In genomic region chr7:75984130-75985008, GRCh38 we compare ENCODE assay signal across 20 cellular contexts. TPM values are rescaled to one million over a fixed set of nuclear protein-coding genes. Genes with fewer than 3 reads are reported as not detected.
A peak's percentile ranks its signal among the peaks of the same experiment; 100 is the strongest.
DNase-seq lines count a peak whose midpoint lies in the region; ATAC-seq, FAIRE-seq and TF ChIP-seq lines count a peak whose summit lies in the region.
"Had no signal": no experiment of that assay in that cellular context is flagged by ENCODE, and none has a peak within 500 bp of the region (broad histone marks: within the 10 kb centered on the region; RNA-seq: fewer than 3 reads in every experiment).

No MANE protein-coding gene starts in this region.

- no peak overlapping the region for H3K4me3 Mint-ChIP-seq in activated naive CD8-positive, alpha-beta T cell treated with anti-CD3 and anti-CD28 coated beads, Interleukin-2, amount 50 U/mL, for 24 hours
- H3K4me3 Mint-ChIP-seq: HFFc6 had no signal

- H3K27me3 Mint-ChIP-seq in activated naive CD8-positive, alpha-beta T cell treated with anti-CD3 and anti-CD28 coated beads, Interleukin-2, amount 50 U/mL, for 24 hours: no peaks in the 10 kb centered on the region
- H3K27me3 Mint-ChIP-seq: IgD-negative memory B cell had no signal

- TF ChIP-seq CTCF in right atrium auricular region (IDR thresholded peaks at IDR 0.05) (no peak), K562 (IDR thresholded peaks at IDR 0.05 in 2 of 3, conservative IDR thresholded peaks at IDR 0.05 in 1 of 3; ENCODE audit: insufficient read depth in 2 of 3, low read depth in 1 of 3, low read length in 3 of 3) (no peak), HepG2 (CRISPR knock-in tag; IDR thresholded peaks at IDR 0.05) (no peak)

- H3K79me2 ChIP-seq in K562 (ENCODE audit: control insufficient read depth, insufficient read depth, low read length): no peaks in the 10 kb centered on the region; the same call in 2 of the 3 replicates
- H3K79me2 ChIP-seq in HepG2 (ENCODE audit: insufficient read depth, low read length): no peaks in the 10 kb centered on the region

- ATAC-seq in Right ventricle myocardium superior (ENCODE audit: poor library complexity): no peak
- no peak for ATAC-seq in K562
- ATAC-seq in HepG2: no peak
- ATAC-seq in HG03469 (IDR thresholded peaks at IDR 0.05; ENCODE audit: unreplicated experiment): no peak
- no peak for ATAC-seq in activated naive CD8-positive, alpha-beta T cell treated with anti-CD3 and anti-CD28 coated beads, Interleukin-2, amount 50 U/mL, for 24 hours
- ATAC-seq: A549 had no signal

- peaks cover 4% of the 10 kb centered on the region for H3K9me1 ChIP-seq in K562 (ENCODE audit: control insufficient read depth, insufficient read depth, low read length)

- no peak overlapping the region for H3K27ac Mint-ChIP-seq in activated naive CD8-positive, alpha-beta T cell treated with anti-CD3 and anti-CD28 coated beads, Interleukin-2, amount 50 U/mL, for 24 hours
- H3K27ac Mint-ChIP-seq: HFFc6, IgD-negative memory B cell had no signal

- BruUV-seq in K562 (replicated peaks; lab: Mats Ljungman, UMichigan) (no TSS peak), HepG2 (replicated peaks; lab: Mats Ljungman, UMichigan) (no TSS peak)

- no peaks in the 10 kb centered on the region for H3K9me3 Mint-ChIP-seq in activated naive CD8-positive, alpha-beta T cell treated with anti-CD3 and anti-CD28 coated beads, Interleukin-2, amount 50 U/mL, for 24 hours
- H3K9me3 Mint-ChIP-seq: HFFc6, IgD-negative memory B cell had no signal

- TF ChIP-seq POLR2A in K562 (conservative IDR thresholded peaks at IDR 0.05) (peak; percentile 16; the same call in 1 of the 2 replicates), HepG2 (IDR thresholded peaks at IDR 0.05; ENCODE audit: insufficient read depth in 1 of 2, low read depth in 2 of 2, low read length in 2 of 2) (peak in 1 of 2 experiments; percentile 41; a peak in 1 of 4 replicates)

- peak; percentile 38 for DNase-seq in Right ventricle myocardium superior
- DNase-seq in right atrium auricular region (ENCODE audit: low spot score): no peak
- DNase-seq in K562 (ENCODE audit: extremely low read depth in 1 of 4, low spot score in 3 of 4): no peak
- DNase-seq in HepG2 (ENCODE audit: low spot score): no peak
- DNase-seq in DMS79 treated with DMSO at 0.1 percent for 48 hours (lab: John Stamatoyannopoulos, UW): no peak
- DNase-seq in activated naive CD8-positive, alpha-beta T cell treated with anti-CD3 and anti-CD28 coated beads, Interleukin-2, amount 50 U/mL, for 24 hours: no peak
- DNase-seq: DMS 273 treated with DMSO at 0.1 percent for 48 hours, GF-D8, GOT3, HFFc6, MV-4-11, NCI-H1417 treated with DMSO at 0.1 percent for 48 hours, NCI-H2029, NCI-H2171 treated with DMSO at 0.1 percent for 48 hours, NCI-H446 treated with DMSO at 0.1 percent for 48 hours, NCI-H748 treated with DMSO at 0.1 percent for 48 hours had no signal

- H3K4me2 ChIP-seq in K562 (ENCODE audit: insufficient read depth, low read length) (no peak overlapping the region), HepG2 (ENCODE audit: low read depth, low read length) (no peak overlapping the region)
- H3K4me2 ChIP-seq: A549; BLaER1 treated with 17β-estradiol and CSF1 and Interleukin-3, amounts not matched to agents 10 nM and 100 nM had no signal

- CTCF ChIA-PET in K562 (lab: Yijun Ruan, JAX; ENCODE audit: low intra/inter-chr PET ratio): interaction anchor here (0.6 kb wide), 1 partner anchor 292 kb away, joined by 3 read pairs; no protein-coding TSS in a partner anchor
- CTCF ChIA-PET in HepG2 (lab: Yijun Ruan, JAX; ENCODE audit: low intra/inter-chr PET ratio, low total read pairs): no interaction called here

- TF ChIP-seq RAD21 in K562 (CRISPR knock-in tag; conservative IDR thresholded peaks at IDR 0.05 in 1 of 2, IDR thresholded peaks at IDR 0.05 in 1 of 2): no peak
- no peak for TF ChIP-seq RAD21 in HepG2 (CRISPR knock-in tag; IDR thresholded peaks at IDR 0.05)

- H3K4me1 Mint-ChIP-seq in activated naive CD8-positive, alpha-beta T cell treated with anti-CD3 and anti-CD28 coated beads, Interleukin-2, amount 50 U/mL, for 24 hours: no peaks in the 10 kb centered on the region

- H2AFZ ChIP-seq in K562 (ENCODE audit: low read depth, low read length) (no peak overlapping the region), HepG2 (ENCODE audit: low read length) (no peak overlapping the region)

- H3K27ac ChIP-seq in right atrium auricular region (no peak overlapping the region), K562 (ENCODE audit: extremely low read depth, low read depth, low read length) (no peak overlapping the region), HepG2 (ENCODE audit: extremely low read length, insufficient read depth, low read length) (no peak overlapping the region)
- H3K27ac ChIP-seq: BLaER1 treated with 17β-estradiol and CSF1 and Interleukin-3, amounts not matched to agents 10 nM and 100 nM had no signal

- TF ChIP-seq EP300 in K562 (IDR thresholded peaks at IDR 0.05; ENCODE audit: low read length) (no peak), HepG2 (IDR thresholded peaks at IDR 0.05; ENCODE audit: low read depth in 2 of 2, low read length in 2 of 2) (no peak), HepG2 (CRISPR knock-in tag; IDR thresholded peaks at IDR 0.05; ENCODE audit: borderline replicate concordance) (no peak)

- H3K4me3 ChIP-seq in right atrium auricular region (no peak overlapping the region), K562 (no peak overlapping the region), HepG2 (replicated peaks in 1 of 3; ENCODE audit: insufficient read depth in 1 of 3, low read depth in 2 of 3, low read length in 3 of 3) (no peak overlapping the region)
- H3K4me3 ChIP-seq: A549; BLaER1 treated with 17β-estradiol and CSF1 and Interleukin-3, amounts not matched to agents 10 nM and 100 nM had no signal

- 92% methylated on average over 27 of the region's 44 CpGs for WGBS in K562 (ENCODE audit: insufficient coverage, low coverage, missing lambda C conversion rate)
- WGBS in HepG2 (ENCODE audit: low lambda C conversion rate): 97% methylated on average over 31 of the region's 44 CpGs

- POLR2A ChIA-PET in K562 (lab: Yijun Ruan, JAX): no interaction called here
- POLR2A ChIA-PET in HepG2 (lab: Yijun Ruan, JAX): interaction anchor here (1.1 to 1.3 kb wide), 2 partner anchors 9 to 10 kb away, joined by 4 to 6 read pairs; partner anchors contain the start of gene TMEM120A

- no peak for FAIRE-seq in K562 (lab: Jason Lieb, UNC)
- FAIRE-seq in HepG2 (lab: Jason Lieb, UNC): no peak
- FAIRE-seq: A549 had no signal

- peaks cover 3% of the 10 kb centered on the region for H3K36me3 Mint-ChIP-seq in activated naive CD8-positive, alpha-beta T cell treated with anti-CD3 and anti-CD28 coated beads, Interleukin-2, amount 50 U/mL, for 24 hours (ENCODE audit: low read depth)

- intact Hi-C loops in Right ventricle myocardium superior (cut with DNase I) (no loop called here), K562 (cut with micrococcal nuclease) (no loop called here), HepG2 (cut with micrococcal nuclease; ENCODE audit: unreplicated experiment) (no loop called here)

- peaks cover 0 to 4% of the 10 kb centered on the region in 2 donors for H3K4me1 ChIP-seq in right atrium auricular region
- H3K4me1 ChIP-seq in K562 (replicated peaks in 1 of 2; ENCODE audit: control insufficient read depth in 2 of 2, insufficient read depth in 2 of 2, low read length in 2 of 2): peaks cover 4 to 67% of the 10 kb centered on the region in 2 experiments; a peak in 4 of 5 replicates
- H3K4me1 ChIP-seq in HepG2 (ENCODE audit: insufficient read depth, low read length): peaks cover 2% of the 10 kb centered on the region

- H3K9ac ChIP-seq in K562 (ENCODE audit: insufficient read depth in 1 of 2, low read depth in 2 of 2, low read length in 2 of 2) (no peak overlapping the region), HepG2 (ENCODE audit: insufficient read depth, low read depth, low read length) (no peak overlapping the region)
- H3K9ac ChIP-seq: BLaER1 treated with 17β-estradiol and CSF1 and Interleukin-3, amounts not matched to agents 10 nM and 100 nM had no signal

- H3K36me3 ChIP-seq in right atrium auricular region: peaks cover 87% of the 10 kb centered on the region
- H3K36me3 ChIP-seq in K562 (ENCODE audit: control insufficient read depth, insufficient read depth, low read length): peaks cover 89% of the 10 kb centered on the region; the same call in 2 of the 3 replicates
- H3K36me3 ChIP-seq in HepG2 (replicated peaks in 1 of 2; ENCODE audit: control insufficient read depth in 1 of 2, insufficient read depth in 2 of 2, low read length in 2 of 2): peaks cover 53 to 85% of the 10 kb centered on the region in 2 experiments

- H4K20me1 ChIP-seq in K562 (replicated peaks; ENCODE audit: control insufficient read depth, insufficient read depth, low read length) (peaks cover 3% of the 10 kb centered on the region; the same call in 1 of the 2 replicates), HepG2 (ENCODE audit: insufficient read depth, low read length) (peaks cover 4% of the 10 kb centered on the region; the same call in 1 of the 2 replicates)

- in situ Hi-C loops in K562 (cut with MboI) (no loop called here), HepG2 (cut with HindIII; ENCODE audit: extremely low pct_ligation_motif_present, low pct_unique_long_range_greater_than_20kb) (no loop called here)

- H3K9me3 ChIP-seq in right atrium auricular region (no peaks in the 10 kb centered on the region), K562 (replicated peaks; ENCODE audit: control insufficient read depth, insufficient read depth, low read depth, low read length) (no peaks in the 10 kb centered on the region), HepG2 (ENCODE audit: low read length) (no peaks in the 10 kb centered on the region)
- H3K9me3 ChIP-seq: A549; BLaER1 treated with 17β-estradiol and CSF1 and Interleukin-3, amounts not matched to agents 10 nM and 100 nM had no signal

- H3K27me3 ChIP-seq in right atrium auricular region: no peaks in the 10 kb centered on the region
- no peaks in the 10 kb centered on the region for H3K27me3 ChIP-seq in K562 (ENCODE audit: control insufficient read depth in 2 of 2, insufficient read depth in 2 of 2, low read length in 2 of 2)
- H3K27me3 ChIP-seq in HepG2 (ENCODE audit: control insufficient read depth in 1 of 2, insufficient read depth in 2 of 2, low read length in 2 of 2): no peaks in the 10 kb centered on the region
- H3K27me3 ChIP-seq: BLaER1 treated with 17β-estradiol and CSF1 and Interleukin-3, amounts not matched to agents 10 nM and 100 nM had no signal

RNA-seq across cellular contexts. Expression of gene TMEM120A, which starts 10.0 kb away (rescaled TPM):
- 90.7 TPM for total RNA-seq in Right ventricle myocardium superior
- total RNA-seq in right atrium auricular region: 10 to 100 TPM; 35.3 to 50.0 TPM
- 42.3 and 121 TPM in 2 replicates for total RNA-seq in K562 (2011; cell fraction: chromatin; rRNA removed; ENCODE audit: low replicate concordance)
- total RNA-seq in K562 (2011; cell fraction: nucleolus; rRNA removed): 148 and 154 TPM in 2 replicates
- total RNA-seq in K562 (2011; cell fraction: nucleoplasm; rRNA removed): 96.3 and 113 TPM in 2 replicates
- 22.4 and 22.9 TPM in 2 replicates for total RNA-seq in K562 (2014; rRNA removed)
- 19.5 and 19.6 TPM in 2 replicates for total RNA-seq in K562 (2014; rRNA removed; fragmentation: Illumina TruSeq; extraction: Trizol)
- 13.6 and 17.4 TPM in 2 replicates for total RNA-seq in K562 (2015; rRNA removed; fragmentation: Illumina TruSeq; extraction: Trizol)
- total RNA-seq in K562 (2021): 33.8 and 36.4 TPM in 2 replicates
- 90.2 and 90.5 TPM in 2 replicates for polyA plus RNA-seq in K562 (2011; rRNA removed)
- polyA plus RNA-seq in K562 (2011; cell fraction: cytosol; rRNA removed): 62.7 and 83.5 TPM in 2 replicates
- polyA plus RNA-seq in K562 (2011; cell fraction: nucleus; rRNA removed): 144 and 164 TPM in 2 replicates
- polyA plus RNA-seq in K562 (2012): 29.1 and 72.7 TPM in 2 replicates
- polyA plus RNA-seq in K562 (2014; fragmentation: Illumina TruSeq; extraction: Trizol): 32.1 and 39.5 TPM in 2 replicates
- polyA plus RNA-seq in K562 (2014; fragmentation: Nextera tagmentation; extraction: Ambion mirVana): 1 to 10 TPM; 2.3 to 8.3 TPM
- 33.5 and 43.5 TPM in 2 replicates for polyA plus RNA-seq in K562 (2014; rRNA removed)
- 60.9 and 82.0 TPM in 2 replicates for polyA minus RNA-seq in K562 (2011; rRNA and poly(A)+ RNA removed)
- 20.2 and 33.1 TPM in 2 replicates for polyA minus RNA-seq in K562 (2011; cell fraction: cytosol; rRNA and poly(A)+ RNA removed)
- 16.0 and 22.0 TPM in 2 replicates for polyA minus RNA-seq in K562 (2011; cell fraction: nucleus; rRNA and poly(A)+ RNA removed)
- 22.9 and 40.3 TPM in 2 replicates for total RNA-seq in HepG2 (2016; rRNA removed; fragmentation: Illumina TruSeq; extraction: Trizol)
- 31.6 and 36.7 TPM in 2 replicates for total RNA-seq in HepG2 (2016; cell fraction: cytosol; rRNA removed; fragmentation: Illumina TruSeq; extraction: Trizol; ENCODE audit: low read depth)
- 26.0 and 40.4 TPM in 2 replicates for total RNA-seq in HepG2 (2016; cell fraction: insoluble cytoplasmic fraction; rRNA removed; fragmentation: Illumina TruSeq; extraction: Trizol)
- 34.6 and 34.8 TPM in 2 replicates for total RNA-seq in HepG2 (2016; cell fraction: membrane; rRNA removed; fragmentation: Illumina TruSeq; extraction: Trizol)
- 31.7 and 39.9 TPM in 2 replicates for total RNA-seq in HepG2 (2016; cell fraction: nucleus; rRNA removed; fragmentation: Illumina TruSeq; extraction: Trizol)
- 102 and 116 TPM in 2 replicates for polyA plus RNA-seq in HepG2 (2011; rRNA removed)
- polyA plus RNA-seq in HepG2 (2011; cell fraction: cytosol; rRNA removed): 81.9 and 91.9 TPM in 2 replicates
- 76.1 and 77.6 TPM in 2 replicates for polyA plus RNA-seq in HepG2 (2011; cell fraction: nucleus; rRNA removed)
- polyA plus RNA-seq in HepG2 (2012): 41.2 and 57.5 TPM in 2 replicates
- 78.5 and 88.6 TPM in 2 replicates for polyA plus RNA-seq in HepG2 (2016; cell fraction: cytosol; fragmentation: Illumina TruSeq; extraction: Trizol; ENCODE audit: low read depth)
- polyA plus RNA-seq in HepG2 (2016; cell fraction: insoluble cytoplasmic fraction; fragmentation: Illumina TruSeq; extraction: Trizol; ENCODE audit: low read depth): 64.8 and 69.3 TPM in 2 replicates
- 81.3 and 84.7 TPM in 2 replicates for polyA plus RNA-seq in HepG2 (2016; cell fraction: membrane; fragmentation: Illumina TruSeq; extraction: Trizol; ENCODE audit: low read depth)
- polyA plus RNA-seq in HepG2 (2016; cell fraction: nucleus; fragmentation: Illumina TruSeq; extraction: Trizol; ENCODE audit: insufficient read depth, low read depth): 144 and 149 TPM in 2 replicates
- 97.0 and 238 TPM in 2 replicates for polyA minus RNA-seq in HepG2 (2011; rRNA and poly(A)+ RNA removed; ENCODE audit: low replicate concordance)
- polyA minus RNA-seq in HepG2 (2011; cell fraction: cytosol; rRNA and poly(A)+ RNA removed): 32.4 and 39.8 TPM in 2 replicates
- 15.5 and 22.4 TPM in 2 replicates for polyA minus RNA-seq in HepG2 (2011; cell fraction: nucleus; rRNA and poly(A)+ RNA removed)
